8 cellular contexts compared by ENCODE assay signal in the genomic region with DNA sequence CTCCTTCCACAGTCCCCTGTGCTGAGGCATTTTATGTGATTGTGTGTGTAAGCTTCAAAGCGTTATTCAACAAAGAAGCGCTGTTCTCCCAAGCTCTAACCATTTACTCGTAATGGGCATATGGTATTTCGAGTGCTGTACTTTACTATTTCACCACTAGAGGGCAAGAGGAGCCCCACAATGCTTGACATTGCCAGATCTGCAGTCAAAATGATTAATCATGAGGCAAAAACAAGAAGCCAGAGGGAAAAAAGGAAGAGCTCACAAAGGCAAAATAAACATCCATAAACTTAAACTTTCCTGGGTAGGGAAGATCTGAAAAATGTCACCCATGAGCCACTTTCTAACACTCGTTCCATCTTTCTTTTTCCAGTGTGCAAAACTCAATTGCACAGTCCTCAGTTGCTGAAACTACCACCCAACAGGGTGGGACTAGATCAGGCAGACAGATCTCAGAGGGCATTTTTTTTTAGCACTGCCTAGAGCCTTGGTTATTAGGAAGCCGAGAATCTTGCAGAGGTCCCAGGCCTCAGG.
DNase-seq lines count a peak whose midpoint lies in the region; ATAC-seq and TF ChIP-seq lines count a peak whose summit lies in the region.

No MANE protein-coding gene starts in this region.

- peak overlapping the region; percentile 66 for H3K9ac ChIP-seq in SK-N-MC (ENCODE audit: insufficient read length)

- peak; percentile 89 for DNase-seq in ACHN
- DNase-seq in GM13976 (ENCODE audit: low spot score) = peak; percentile 39
- peak; percentile 68 for DNase-seq in NCI-H1105 treated with DMSO at 0.1 percent for 48 hours (lab: John Stamatoyannopoulos, UW)
- peak; percentile 87 for DNase-seq in SK-N-MC (ENCODE audit: low read depth, low spot score)
- DNase-seq in fibroblast of gingiva (ENCODE audit: low read depth) = peak; percentile 77
- DNase-seq in naive B cell = peak; percentile 1
- DNase-seq in UCSD-AML1 (lab: John Stamatoyannopoulos, UW; ENCODE audit: unreplicated experiment) = no peak

- peak overlapping the region; percentile 82 for H3K27ac ChIP-seq in SK-N-MC

- no peak overlapping the region for H3K27ac Mint-ChIP-seq in naive B cell

- peak; percentile 91 for ATAC-seq in HG02763 (IDR thresholded peaks at IDR 0.05; ENCODE audit: unreplicated experiment)
- peak in 1 of 2 donors; percentile 52 for ATAC-seq in naive B cell (ENCODE audit: low read depth in 2 of 2)

- H3K36me3 Mint-ChIP-seq in naive B cell = no peaks in the 10 kb centered on the region

- no peak overlapping the region for H3K4me3 Mint-ChIP-seq in naive B cell

- no peaks in the 10 kb centered on the region for H3K36me3 ChIP-seq in SK-N-MC (ENCODE audit: insufficient read depth, low read length)

- H3K9me3 ChIP-seq in SK-N-MC (ENCODE audit: low read depth, low read length) = no peaks in the 10 kb centered on the region

- peak; percentile 73 for TF ChIP-seq CTCF in GM13976 (IDR thresholded peaks at IDR 0.05; ENCODE audit: borderline replicate concordance, control extremely low read depth, extremely low read depth, insufficient read depth, missing control alignments)

- H3K27me3 Mint-ChIP-seq in naive B cell = no peaks in the 10 kb centered on the region

- peak overlapping the region; percentile 76 for H3K4me3 ChIP-seq in SK-N-MC

- peaks cover 0 to 8% (median 0%) of the 10 kb centered on the region in 7 donors for H3K9me3 Mint-ChIP-seq in naive B cell

- no peaks in the 10 kb centered on the region for H3K4me1 Mint-ChIP-seq in naive B cell

- in situ Hi-C loops in ACHN (cut with HindIII; ENCODE audit: low pct_ligation_motif_present, low pct_unique_long_range_greater_than_20kb, low sequenced_read_pairs) (no loop called here), GM13976 (cut with MboI; ENCODE audit: low sequenced_read_pairs, unreplicated experiment) (no loop called here)
